Comparison of ENCODE assay signal across 10 cellular contexts in genomic region chr15:41291065-41291631, GRCh38. TPM values are rescaled to one million over a fixed set of nuclear protein-coding genes. Genes with fewer than 3 reads are reported as not detected.
DNase-seq lines count a peak whose midpoint lies in the region; ATAC-seq, FAIRE-seq and TF ChIP-seq lines count a peak whose summit lies in the region.
"Had no signal": no experiment of that assay in that cellular context is flagged by ENCODE, and none has a peak within 500 bp of the region (broad histone marks: within the 10 kb centered on the region; RNA-seq: fewer than 3 reads in every experiment).

No MANE protein-coding gene starts in this region.

- no peak overlapping the region for H2AFZ ChIP-seq in mesenchymal stem cell (ENCODE audit: low read depth, low read length)

- TF ChIP-seq CTCF in A549 (IDR thresholded peaks at IDR 0.05) (no peak), osteocyte (IDR thresholded peaks at IDR 0.05) (no peak)

- WGBS in A549 (ENCODE audit: missing lambda C conversion rate), result 93% methylated on average over 9 of the region's 9 CpGs
- WGBS in mesenchymal stem cell, result 94% methylated on average over 5 of the region's 9 CpGs

- no peak overlapping the region for H3K23ac ChIP-seq in mesenchymal stem cell (ENCODE audit: low read length in 2 of 2)

- no peak overlapping the region for H2BK15ac ChIP-seq in mesenchymal stem cell (ENCODE audit: low read depth, poor library complexity, severe bottlenecking)

- no peaks in the 10 kb centered on the region for H3K27me3 ChIP-seq in mesenchymal stem cell (ENCODE audit: control insufficient read depth in 1 of 2, insufficient read depth in 1 of 2, low read length in 2 of 2)
- H3K27me3 ChIP-seq: breast epithelium had no signal

- DNase-seq in A549 (ENCODE audit: low read depth in 1 of 2, low spot score in 1 of 2) (no peak), osteocyte (ENCODE audit: extremely low spot score, unreplicated experiment) (no peak), mesenchymal stem cell (no peak)
- no peak for DNase-seq in activated naive CD8-positive, alpha-beta T cell treated with anti-CD3 and anti-CD28 coated beads, Interleukin-2, amount 10 ng/mL, durations not matched to agents 7 days and 5 days
- no peak for DNase-seq in activated naive CD4-positive, alpha-beta T cell treated with anti-CD3 and anti-CD28 coated beads, Interleukin-2, amount 50 U/mL, for 16 hours

- H3K27me3 Mint-ChIP-seq in activated naive CD8-positive, alpha-beta T cell treated with anti-CD3 and anti-CD28 coated beads, Interleukin-2, amount 10 ng/mL, durations not matched to agents 7 days and 5 days, result no peaks in the 10 kb centered on the region
- no peaks in the 10 kb centered on the region for H3K27me3 Mint-ChIP-seq in osteocyte (ENCODE audit: unreplicated experiment)

- no peak overlapping the region for H2BK5ac ChIP-seq in mesenchymal stem cell (ENCODE audit: low read depth, low read length, poor library complexity, severe bottlenecking)

- H2AK5ac ChIP-seq in mesenchymal stem cell (ENCODE audit: low read length, severe bottlenecking), result no peak overlapping the region

- no peak overlapping the region for H3K4ac ChIP-seq in mesenchymal stem cell (ENCODE audit: low read depth in 1 of 2, low read length in 2 of 2)

- H3K4me3 Mint-ChIP-seq in activated naive CD8-positive, alpha-beta T cell treated with anti-CD3 and anti-CD28 coated beads, Interleukin-2, amount 10 ng/mL, durations not matched to agents 7 days and 5 days, result no peak overlapping the region
- H3K4me3 Mint-ChIP-seq in osteocyte (ENCODE audit: unreplicated experiment), result no peak overlapping the region

- H3K4me1 Mint-ChIP-seq in activated naive CD8-positive, alpha-beta T cell treated with anti-CD3 and anti-CD28 coated beads, Interleukin-2, amount 10 ng/mL, durations not matched to agents 7 days and 5 days, result peaks cover 39% of the 10 kb centered on the region
- H3K4me1 Mint-ChIP-seq in osteocyte (ENCODE audit: unreplicated experiment), result peaks cover 2% of the 10 kb centered on the region

- no peaks in the 10 kb centered on the region for H3K9me3 Mint-ChIP-seq in activated naive CD8-positive, alpha-beta T cell treated with anti-CD3 and anti-CD28 coated beads, Interleukin-2, amount 10 ng/mL, durations not matched to agents 7 days and 5 days
- no peaks in the 10 kb centered on the region for H3K9me3 Mint-ChIP-seq in osteocyte (ENCODE audit: unreplicated experiment)

- H3K14ac ChIP-seq in mesenchymal stem cell (ENCODE audit: low read length in 2 of 2), result no peak overlapping the region

- H3K27ac Mint-ChIP-seq in activated naive CD8-positive, alpha-beta T cell treated with anti-CD3 and anti-CD28 coated beads, Interleukin-2, amount 10 ng/mL, durations not matched to agents 7 days and 5 days, result peak overlapping the region; percentile 45
- H3K27ac Mint-ChIP-seq in osteocyte (ENCODE audit: unreplicated experiment), result no peak overlapping the region

- no peak overlapping the region for H4K91ac ChIP-seq in mesenchymal stem cell (ENCODE audit: low read length)

- H3K4me1 ChIP-seq in A549 (peaks cover 22% of the 10 kb centered on the region; the same call in 2 of the 3 replicates), mesenchymal stem cell (ENCODE audit: control insufficient read depth, insufficient read depth, low read depth, low read length) (peaks cover 1% of the 10 kb centered on the region)
- H3K4me1 ChIP-seq: breast epithelium had no signal

- no peak for TF ChIP-seq EP300 in A549 (IDR thresholded peaks at IDR 0.05)

- H3K9me3 ChIP-seq in A549 (no peaks in the 10 kb centered on the region), mesenchymal stem cell (ENCODE audit: control insufficient read depth, low read length) (no peaks in the 10 kb centered on the region)
- H3K9me3 ChIP-seq: breast epithelium had no signal

- TF ChIP-seq RAD21 in A549 (conservative IDR thresholded peaks at IDR 0.05 in 1 of 2, IDR thresholded peaks at IDR 0.05 in 1 of 2), result no peak

- H3K18ac ChIP-seq in mesenchymal stem cell (ENCODE audit: low read depth in 1 of 2, low read length in 2 of 2), result no peak overlapping the region

- H3K36me3 Mint-ChIP-seq in activated naive CD8-positive, alpha-beta T cell treated with anti-CD3 and anti-CD28 coated beads, Interleukin-2, amount 10 ng/mL, durations not matched to agents 7 days and 5 days, result peaks cover 33% of the 10 kb centered on the region
- peaks cover 14% of the 10 kb centered on the region for H3K36me3 Mint-ChIP-seq in osteocyte (ENCODE audit: unreplicated experiment)

- H3K27ac ChIP-seq in A549 (no peak overlapping the region; a peak in 1 of 6 replicates), mesenchymal stem cell (ENCODE audit: low read length, poor library complexity, severe bottlenecking) (no peak overlapping the region)
- H3K27ac ChIP-seq: breast epithelium had no signal

- CTCF ChIA-PET in A549 (lab: Yijun Ruan, JAX), result interaction anchor here (0.9 to 2.1 kb wide), 3 partner anchors 22 to 61 kb away, joined by 3 to 7 read pairs (median 3); partner anchors contain the start of genes CHP1 and EXD1

- no peak overlapping the region for H3K9ac ChIP-seq in mesenchymal stem cell (ENCODE audit: low read length)

- peak; percentile 35 to 39; a peak in 1 of 6 replicates for ATAC-seq in A549
- peak; percentile 70 for ATAC-seq in GM19324 (IDR thresholded peaks at IDR 0.05; ENCODE audit: low FRiP score, unreplicated experiment)
- peak; percentile 61 for ATAC-seq in HG03135 (IDR thresholded peaks at IDR 0.05; ENCODE audit: unreplicated experiment)
- ATAC-seq in activated naive CD8-positive, alpha-beta T cell treated with anti-CD3 and anti-CD28 coated beads, Interleukin-2, amount 10 ng/mL, durations not matched to agents 7 days and 5 days (ENCODE audit: low read depth), result no peak
- no peak for ATAC-seq in HG03095 (IDR thresholded peaks at IDR 0.05; ENCODE audit: unreplicated experiment)

- no peak overlapping the region for H2BK120ac ChIP-seq in mesenchymal stem cell (ENCODE audit: low read depth, low read length)

- H3K79me1 ChIP-seq in mesenchymal stem cell (replicated peaks; ENCODE audit: low read length, poor library complexity, severe bottlenecking), result peaks cover 28% of the 10 kb centered on the region

- H3K36me3 ChIP-seq in mesenchymal stem cell (ENCODE audit: control insufficient read depth in 1 of 2, insufficient read depth in 2 of 2, low read depth in 1 of 2, low read length in 2 of 2), result peaks cover 41 to 90% of the 10 kb centered on the region in 2 experiments
- H3K36me3 ChIP-seq: breast epithelium had no signal

- H2BK12ac ChIP-seq in mesenchymal stem cell (ENCODE audit: low read length in 2 of 2), result no peak overlapping the region

- no peak for FAIRE-seq in A549 (lab: Jason Lieb, UNC)
- FAIRE-seq: keratinocyte had no signal

- H3K4me3 ChIP-seq in A549, result no peak overlapping the region
- H3K4me3 ChIP-seq in mesenchymal stem cell (ENCODE audit: insufficient read depth in 1 of 2, low read depth in 1 of 2, low read length in 2 of 2), result no peak overlapping the region
- H3K4me3 ChIP-seq: breast epithelium had no signal

- POLR2A ChIA-PET in A549 (lab: Yijun Ruan, JAX), result interaction anchor here (0.5 kb wide), 1 partner anchor 182 kb away, joined by 3 read pairs; no protein-coding TSS in a partner anchor
- POLR2A ChIA-PET in activated naive CD8-positive, alpha-beta T cell treated with anti-CD3 and anti-CD28 coated beads, Interleukin-2, amount 10 ng/mL, durations not matched to agents 7 days and 5 days (lab: Charles Lee), result interaction anchor here (0.7 to 1.8 kb wide), 5 partner anchors 23 to 766 kb away, joined by 3 to 6 read pairs (median 3); partner anchors contain the start of genes CHP1, MGA, NUSAP1 and OIP5

- no peak overlapping the region for H4K8ac ChIP-seq in mesenchymal stem cell (ENCODE audit: low read length)

- H3K4me2 ChIP-seq in A549, result no peak overlapping the region
- H3K4me2 ChIP-seq in mesenchymal stem cell (ENCODE audit: low read length, poor library complexity, severe bottlenecking), result no peak overlapping the region

- TF ChIP-seq POLR2A in A549 (IDR thresholded peaks at IDR 0.05; ENCODE audit: low read length), result no peak

TF ChIP-seq in A549, 52 proteins besides CTCF, POLR2A, EP300 and RAD21 (continues in another document):
- TF ChIP-seq CHD2 (IDR thresholded peaks at IDR 0.05; ENCODE audit: low read length, partially characterized antibody) (no peak), KDM1A (IDR thresholded peaks at IDR 0.05; ENCODE audit: low read depth) (no peak), TP53 (CRISPR knock-in tag; IDR thresholded peaks at IDR 0.05) (no peak), NR3C1 (IDR thresholded peaks at IDR 0.05) (no peak), SREBF2 (IDR thresholded peaks at IDR 0.05) (no peak), HOXB5 (CRISPR knock-in tag; IDR thresholded peaks at IDR 0.05) (no peak), JUN (IDR thresholded peaks at IDR 0.05) (no peak), ATOH8 (CRISPR knock-in tag; IDR thresholded peaks at IDR 0.05; ENCODE audit: low read depth) (no peak), EHF (CRISPR knock-in tag; IDR thresholded peaks at IDR 0.05) (no peak)

RNA-seq across cellular contexts. Expression of gene OIP5, which starts 41.2 kb away (rescaled TPM):
- polyA plus RNA-seq in A549 (2011; rRNA removed), result 21.6 and 31.4 TPM in 2 replicates
- 24.5 and 28.5 TPM in 2 replicates for polyA plus RNA-seq in A549 (2012; cell fraction: cytosol; rRNA removed)
- polyA plus RNA-seq in A549 (2012; cell fraction: nucleus; rRNA removed), result 17.5 and 21.8 TPM in 2 replicates
- 21.7 to 23.2 TPM (median 22.4 TPM) in 3 replicates for polyA plus RNA-seq in A549 (2017; fragmentation: RNase III; extraction: RNeasy Plus Mini Kit Qiagen cat#74134 plus additional on column Dnase treatment)
- 4.9 TPM in 2 replicates for polyA minus RNA-seq in A549 (2011; rRNA and poly(A)+ RNA removed)
- total RNA-seq in activated naive CD8-positive, alpha-beta T cell treated with anti-CD3 and anti-CD28 coated beads, Interleukin-2, amount 10 ng/mL, durations not matched to agents 7 days and 5 days, result 10 to 100 TPM; 17.1 to 17.2 TPM
- total RNA-seq in osteocyte, result 2.4 and 3.1 TPM in 2 replicates
- polyA plus RNA-seq in mesenchymal stem cell (2013, experiment 1 of 2), result 1.3 TPM
- polyA plus RNA-seq in mesenchymal stem cell (2013, experiment 2 of 2), result 1.4 TPM

RNA-seq across cellular contexts. Expression of gene NUSAP1, which starts 41.5 kb away (rescaled TPM):
- polyA plus RNA-seq in A549 (2011; rRNA removed), result 79.7 and 103 TPM in 2 replicates
- 75.1 and 84.3 TPM in 2 replicates for polyA plus RNA-seq in A549 (2012; cell fraction: cytosol; rRNA removed)
- 99.1 and 116 TPM in 2 replicates for polyA plus RNA-seq in A549 (2012; cell fraction: nucleus; rRNA removed)
- 105 to 118 TPM (median 110 TPM) in 3 replicates for polyA plus RNA-seq in A549 (2017; fragmentation: RNase III; extraction: RNeasy Plus Mini Kit Qiagen cat#74134 plus additional on column Dnase treatment)
- 83.5 and 103 TPM in 2 replicates for polyA minus RNA-seq in A549 (2011; rRNA and poly(A)+ RNA removed)
- 100 to 1,000 TPM; 189 to 205 TPM for total RNA-seq in activated naive CD8-positive, alpha-beta T cell treated with anti-CD3 and anti-CD28 coated beads, Interleukin-2, amount 10 ng/mL, durations not matched to agents 7 days and 5 days
- total RNA-seq in osteocyte, result 23.3 and 27.4 TPM in 2 replicates
- 11.7 TPM for polyA plus RNA-seq in mesenchymal stem cell (2013, experiment 1 of 2)
- polyA plus RNA-seq in mesenchymal stem cell (2013, experiment 2 of 2), result 11.4 TPM

Comparison
In these comparisons a context has a peak if more than half of its experiments do, and no peak if none do; other contexts are left out.
1. ATAC-seq: peak in A549 (2 of 2), GM19324 (single experiment) and HG03135 (single experiment); none in activated naive CD8-positive, alpha-beta T cell treated with anti-CD3 and anti-CD28 coated beads, Interleukin-2, amount 10 ng/mL, durations not matched to agents 7 days and 5 days (single experiment) and HG03095 (single experiment).